20 cellular contexts compared by ENCODE assay signal in genomic region chr5:133531634-133532033, GRCh38.
DNase-seq lines count a peak whose midpoint lies in the region; TF ChIP-seq lines count a peak whose summit lies in the region.
"Had no signal": no experiment of that assay in that cellular context is flagged by ENCODE, and none has a peak within 500 bp of the region (broad histone marks: within the 10 kb centered on the region; RNA-seq: fewer than 3 reads in every experiment).

No MANE protein-coding gene starts in this region.

- H3K79me1 ChIP-seq in trophoblast cell (ENCODE audit: low read length): no peaks in the 10 kb centered on the region

- CTCF ChIA-PET in activated naive CD4-positive, alpha-beta T cell treated with anti-CD3 and anti-CD28 coated beads for 36 hours (lab: Charles Lee): no interaction called here

- no CpG with 5 or more reads among the region's 5 CpGs for WGBS in trophoblast cell (ENCODE audit: extremely low coverage, insufficient coverage, insufficient read length)
- 19 to 36% (median 30%) methylated on average over 5 of the region's 5 CpGs for WGBS in ovary, 3 donors

- H4K91ac ChIP-seq in trophoblast cell (ENCODE audit: low read depth, low read length): no peak overlapping the region

- no peaks in the 10 kb centered on the region for H3K36me3 ChIP-seq in MG63
- no peaks in the 10 kb centered on the region for H3K36me3 ChIP-seq in trophoblast cell (ENCODE audit: control insufficient read depth in 1 of 2, insufficient read depth in 2 of 2, low read length in 2 of 2)
- H3K36me3 ChIP-seq in ovary: no peaks in the 10 kb centered on the region
- H3K36me3 ChIP-seq: cardiac muscle cell, upper lobe of left lung, WERI-Rb-1 had no signal

- H3K27ac ChIP-seq in trophoblast cell (ENCODE audit: low read depth, low read length) (no peak overlapping the region), ovary (no peak overlapping the region)
- H3K27ac ChIP-seq: cardiac muscle cell, upper lobe of left lung, WERI-Rb-1 had no signal

- H3K27me3 ChIP-seq in MG63 (0 out of 2 replicates have a peak, but pooled peaks cover 2% of the 10 kb centered on the region), trophoblast cell (ENCODE audit: insufficient read depth, low read length) (no peaks in the 10 kb centered on the region), ovary (no peaks in the 10 kb centered on the region)
- H3K27me3 ChIP-seq: cardiac muscle cell, upper lobe of left lung had no signal

- no peak overlapping the region for H3K23ac ChIP-seq in trophoblast cell (ENCODE audit: low read length)

- no peak overlapping the region for H2BK120ac ChIP-seq in trophoblast cell (ENCODE audit: insufficient read depth, low read length, poor library complexity)

- H3K9me3 ChIP-seq in MG63 (no peaks in the 10 kb centered on the region), trophoblast cell (ENCODE audit: insufficient read depth, low read depth, low read length) (no peaks in the 10 kb centered on the region), ovary (no peaks in the 10 kb centered on the region)
- H3K9me3 ChIP-seq: upper lobe of left lung had no signal

- no peaks in the 10 kb centered on the region for H3K27me3 Mint-ChIP-seq in activated naive CD4-positive, alpha-beta T cell treated with anti-CD3 and anti-CD28 coated beads for 36 hours (ENCODE audit: low read depth)
- H3K27me3 Mint-ChIP-seq in progenitor cell of endocrine pancreas: peaks cover 9% of the 10 kb centered on the region

- H3K4me2 ChIP-seq in trophoblast cell (ENCODE audit: low read length): no peak overlapping the region

- H3K18ac ChIP-seq in trophoblast cell (ENCODE audit: low read length): no peak overlapping the region

- H3K9me3 Mint-ChIP-seq in activated naive CD4-positive, alpha-beta T cell treated with anti-CD3 and anti-CD28 coated beads for 36 hours: no peaks in the 10 kb centered on the region
- no peaks in the 10 kb centered on the region for H3K9me3 Mint-ChIP-seq in progenitor cell of endocrine pancreas (ENCODE audit: low read depth)
- H3K9me3 Mint-ChIP-seq: activated naive CD4-positive, alpha-beta T cell treated with anti-CD3 and anti-CD28 coated beads, Interleukin-2, amount 50 U/mL, for 72 hours; memory B cell; nephron progenitor cell had no signal

- intact Hi-C loops in activated naive CD4-positive, alpha-beta T cell treated with anti-CD3 and anti-CD28 coated beads for 36 hours (cut with micrococcal nuclease): no loop called here
- intact Hi-C loops in ovary (cut with DNase I): no loop called here

- H3K4ac ChIP-seq in trophoblast cell (ENCODE audit: low read depth, low read length): no peak overlapping the region

- no peak for TF ChIP-seq CTCF in fibroblast of pulmonary artery (IDR thresholded peaks at IDR 0.05; ENCODE audit: low read length, missing control alignments)
- no peak for TF ChIP-seq CTCF in ovary (IDR thresholded peaks at IDR 0.05)
- TF ChIP-seq CTCF in progenitor cell of endocrine pancreas (IDR thresholded peaks at IDR 0.05; ENCODE audit: unreplicated experiment): no peak

- H4K8ac ChIP-seq in trophoblast cell (ENCODE audit: low read depth, low read length): no peak overlapping the region

- no peaks in the 10 kb centered on the region for H3K79me2 ChIP-seq in trophoblast cell (ENCODE audit: control insufficient read depth, insufficient read depth, low read length, poor library complexity)

- H4K12ac ChIP-seq in trophoblast cell (ENCODE audit: low read depth, low read length): no peak overlapping the region

- no peaks in the 10 kb centered on the region for H3K36me3 Mint-ChIP-seq in activated naive CD4-positive, alpha-beta T cell treated with anti-CD3 and anti-CD28 coated beads for 36 hours (ENCODE audit: low read depth)
- no peaks in the 10 kb centered on the region for H3K36me3 Mint-ChIP-seq in progenitor cell of endocrine pancreas (ENCODE audit: insufficient read depth)
- H3K36me3 Mint-ChIP-seq: activated naive CD4-positive, alpha-beta T cell treated with anti-CD3 and anti-CD28 coated beads, Interleukin-2, amount 50 U/mL, for 72 hours; memory B cell had no signal

- no peak overlapping the region for H2AFZ ChIP-seq in trophoblast cell (ENCODE audit: insufficient read depth, low read length, poor library complexity)

- H2BK12ac ChIP-seq in trophoblast cell (ENCODE audit: low read length): no peak overlapping the region

- H2BK5ac ChIP-seq in trophoblast cell (ENCODE audit: low read depth, low read length, poor library complexity): no peak overlapping the region

- peak; percentile 45 for DNase-seq in Daoy (ENCODE audit: low read depth)
- peak; percentile 47 for DNase-seq in MG63
- DNase-seq in fibroblast of pulmonary artery (ENCODE audit: low read depth): peak; percentile 4
- peak; percentile 27 to 46 for DNase-seq in trophoblast cell
- no peak for DNase-seq in activated naive CD4-positive, alpha-beta T cell treated with anti-CD3 and anti-CD28 coated beads for 36 hours
- DNase-seq in ovary: no peak
- DNase-seq in progenitor cell of endocrine pancreas (ENCODE audit: low spot score, unreplicated experiment): no peak
- no peak for DNase-seq in NCI-H146 treated with DMSO at 0.1 percent for 48 hours (lab: John Stamatoyannopoulos, UW; ENCODE audit: unreplicated experiment)
- DNase-seq: COR-L47; NCI-H1092; NCI-H2107; NCI-H526; nephron progenitor cell; SHP77 treated with DMSO at 0.1 percent for 48 hours; stimulated activated naive CD4-positive, alpha-beta T cell treated with Interleukin-2 at 50 U/mL for 16 hours; upper lobe of left lung; WERI-Rb-1 had no signal

- no peak overlapping the region for H2AK5ac ChIP-seq in trophoblast cell (ENCODE audit: low read length)

- no peak overlapping the region for H3K27ac Mint-ChIP-seq in activated naive CD4-positive, alpha-beta T cell treated with anti-CD3 and anti-CD28 coated beads for 36 hours
- H3K27ac Mint-ChIP-seq in progenitor cell of endocrine pancreas: no peak overlapping the region
- H3K27ac Mint-ChIP-seq: activated naive CD4-positive, alpha-beta T cell treated with anti-CD3 and anti-CD28 coated beads, Interleukin-2, amount 50 U/mL, for 72 hours; memory B cell; nephron progenitor cell had no signal

- peaks cover 0 to 3% of the 10 kb centered on the region in 2 experiments for H3K4me1 ChIP-seq in trophoblast cell (ENCODE audit: control insufficient read depth in 1 of 2, insufficient read depth in 2 of 2, low read length in 2 of 2)
- no peaks in the 10 kb centered on the region for H3K4me1 ChIP-seq in ovary (ENCODE audit: insufficient read depth)
- H3K4me1 ChIP-seq: upper lobe of left lung had no signal

- no peak overlapping the region for H3K9ac ChIP-seq in trophoblast cell (ENCODE audit: low read length)

- H3K14ac ChIP-seq in trophoblast cell (ENCODE audit: low read length): no peak overlapping the region

- no peak for TF ChIP-seq POLR2A in ovary (IDR thresholded peaks at IDR 0.05)

- H3K4me3 Mint-ChIP-seq in activated naive CD4-positive, alpha-beta T cell treated with anti-CD3 and anti-CD28 coated beads for 36 hours: no peak overlapping the region
- H3K4me3 Mint-ChIP-seq in progenitor cell of endocrine pancreas (ENCODE audit: low read depth): no peak overlapping the region
- H3K4me3 Mint-ChIP-seq: memory B cell, nephron progenitor cell had no signal

- TF ChIP-seq EP300 in ovary (IDR thresholded peaks at IDR 0.05): no peak

- no peak overlapping the region for H3K4me3 ChIP-seq in MG63
- no peak overlapping the region for H3K4me3 ChIP-seq in fibroblast of pulmonary artery (replicated peaks; ENCODE audit: low read depth, low read length)
- H3K4me3 ChIP-seq in trophoblast cell (ENCODE audit: low read depth, low read length): no peak overlapping the region
- H3K4me3 ChIP-seq in ovary: no peak overlapping the region
- H3K4me3 ChIP-seq: cardiac muscle cell, upper lobe of left lung had no signal

- no peaks in the 10 kb centered on the region for H3K4me1 Mint-ChIP-seq in activated naive CD4-positive, alpha-beta T cell treated with anti-CD3 and anti-CD28 coated beads for 36 hours (ENCODE audit: low read depth)
- no peaks in the 10 kb centered on the region for H3K4me1 Mint-ChIP-seq in progenitor cell of endocrine pancreas (ENCODE audit: low read depth)
- H3K4me1 Mint-ChIP-seq: memory B cell had no signal

Comparison
In these comparisons a context has a peak if more than half of its experiments do, and no peak if none do; other contexts are left out.
1. DNase-seq: peak in Daoy (single experiment), MG63 (single experiment), fibroblast of pulmonary artery (single experiment) and trophoblast cell (2 of 2); none in activated naive CD4-positive, alpha-beta T cell treated with anti-CD3 and anti-CD28 coated beads for 36 hours (single experiment), ovary (0 of 5), progenitor cell of endocrine pancreas (single experiment) and NCI-H146 treated with DMSO at 0.1 percent for 48 hours (single experiment).